Comparison of ENCODE assay signal across 8 cellular contexts in genomic region chr18:49487711-49488310, GRCh38. TPM values are rescaled to one million over a fixed set of nuclear protein-coding genes. Genes with fewer than 3 reads are reported as not detected.
DNase-seq lines count a peak whose midpoint lies in the region; ATAC-seq, FAIRE-seq and TF ChIP-seq lines count a peak whose summit lies in the region.

No MANE protein-coding gene starts in this region.

- intact Hi-C loops in HCT116 (cut with micrococcal nuclease): no loop called here

- peaks cover 60% of the 10 kb centered on the region for H3F3A ChIP-seq in SU-DHL-6 (ENCODE audit: insufficient read depth)

- H2AFZ ChIP-seq in HCT116 (ENCODE audit: low read depth, low read length, poor library complexity, severe bottlenecking): no peak overlapping the region
- no peak overlapping the region for H2AFZ ChIP-seq in SU-DHL-6 (ENCODE audit: low read depth, low read length, severe bottlenecking)

- RAD21 ChIA-PET in HCT116 (lab: Charles Lee; ENCODE audit: low non-redundant PET in 1 of 2, low total read pairs in 2 of 2, uncharacterized antibody in 2 of 2, unreplicated experiment in 2 of 2): no interaction called here

- POLR2A ChIA-PET in HCT116 (lab: Charles Lee): interaction anchor here (0.6 to 2.6 kb wide), 5 partner anchors 8 to 794 kb away, joined by 3 to 12 read pairs (median 4); partner anchors contain the start of genes DYM and MBD1

- H4K20me1 ChIP-seq in HCT116 (ENCODE audit: insufficient read depth) (peaks cover 16% of the 10 kb centered on the region; the same call in 1 of the 2 replicates), SU-DHL-6 (ENCODE audit: low read depth, low read length) (peaks cover 20% of the 10 kb centered on the region; the same call in 1 of the 2 replicates)

- BruUV-seq in HCT116 (replicated peaks; lab: Mats Ljungman, UMichigan): TSS peak; percentile 82

- TF ChIP-seq CTCF in HCT116 (IDR thresholded peaks at IDR 0.05 in 2 of 3, conservative IDR thresholded peaks at IDR 0.05 in 1 of 3; ENCODE audit: borderline replicate concordance in 1 of 3, insufficient read depth in 1 of 3, low read depth in 2 of 3, low read length in 2 of 3): no peak
- TF ChIP-seq CTCF in SU-DHL-6 (IDR thresholded peaks at IDR 0.05; ENCODE audit: insufficient read depth, low read length, poor library complexity, severe bottlenecking): no peak

- CTCF ChIA-PET in HCT116 (lab: Charles Lee): interaction anchor here (1.1 kb wide), 1 partner anchor 371 kb away, joined by 6 read pairs; no protein-coding TSS in a partner anchor

- no peak for TF ChIP-seq POLR2A in HCT116 (IDR thresholded peaks at IDR 0.05; ENCODE audit: borderline replicate concordance, extremely low read depth, insufficient read depth, insufficient read length)
- no peak for TF ChIP-seq POLR2A in H54 (IDR thresholded peaks at IDR 0.05; ENCODE audit: low read depth, low read length)

- H3K4me3 ChIP-seq in HCT116 (replicated peaks in 1 of 2; ENCODE audit: low read depth in 1 of 2, low read length in 2 of 2) (peak overlapping the region; percentile 78 to 95), SU-DHL-6 (ENCODE audit: insufficient read depth, low read length, poor library complexity, severe bottlenecking) (peak overlapping the region; percentile 35), esophagus (ENCODE audit: low read depth in 1 of 2, low read length in 2 of 2) (peak overlapping the region in 1 of 2 donors; percentile 61), small intestine (ENCODE audit: low read depth in 1 of 2, low read length in 2 of 2) (peak overlapping the region in 1 of 2 donors; percentile 90)

- FAIRE-seq in small intestine (lab: Jason Lieb, UNC): no peak
- no peak for FAIRE-seq in H54 (lab: Jason Lieb, UNC)

- WGBS in esophagus, 2 donors: 62 to 66% methylated on average over 8 of the region's 8 CpGs
- WGBS in small intestine, 3 donors: 58 to 70% (median 66%) methylated on average over 8 of the region's 8 CpGs

- peaks cover 10 to 49% of the 10 kb centered on the region in 2 experiments; a peak in 3 of 4 replicates for H3K4me1 ChIP-seq in HCT116 (ENCODE audit: control insufficient read depth in 1 of 2, insufficient read depth in 2 of 2, low read length in 2 of 2)
- peaks cover 0 to 3% of the 10 kb centered on the region in 2 donors for H3K4me1 ChIP-seq in esophagus (ENCODE audit: control insufficient read depth in 2 of 2, insufficient read depth in 2 of 2, low read length in 1 of 2)
- H3K4me1 ChIP-seq in small intestine (ENCODE audit: control insufficient read depth in 2 of 2, insufficient read depth in 1 of 2, low read depth in 1 of 2, low read length in 1 of 2): peaks cover 0 to 12% of the 10 kb centered on the region in 2 donors

- ATAC-seq in HCT116: peak; percentile 6

- H3K4me2 ChIP-seq in HCT116 (ENCODE audit: low read length) (peak overlapping the region; percentile 86), SU-DHL-6 (ENCODE audit: low read depth, low read length, poor library complexity, severe bottlenecking) (peak overlapping the region; percentile 83)

- H3K9me3 ChIP-seq in HCT116 (ENCODE audit: control insufficient read depth in 1 of 2, insufficient read depth in 1 of 2, low read depth in 1 of 2, low read length in 2 of 2) (no peaks in the 10 kb centered on the region), SU-DHL-6 (ENCODE audit: insufficient read depth, low read length) (no peaks in the 10 kb centered on the region), esophagus (ENCODE audit: control insufficient read depth in 2 of 2, insufficient read depth in 1 of 2, low read depth in 1 of 2, low read length in 1 of 2) (no peaks in the 10 kb centered on the region), small intestine (ENCODE audit: control insufficient read depth, low read depth) (no peaks in the 10 kb centered on the region)

- DNase-seq in HCT116 (ENCODE audit: low read depth, low spot score) (no peak), small intestine (no peak), dermis blood vessel endothelial cell (no peak), H54 (ENCODE audit: insufficient read length, low spot score) (no peak), NCI-H1092 treated with DMSO at 0.1 percent for 48 hours (lab: John Stamatoyannopoulos, UW) (no peak)
- DNase-seq in effector CD4-positive, alpha-beta T cell: no peak

- H3K36me3 ChIP-seq in HCT116 (ENCODE audit: control insufficient read depth in 1 of 2, insufficient read depth in 2 of 2, low read length in 2 of 2): peaks cover 39 to 45% of the 10 kb centered on the region in 2 experiments
- peaks cover 43% of the 10 kb centered on the region for H3K36me3 ChIP-seq in SU-DHL-6 (ENCODE audit: low read length)
- H3K36me3 ChIP-seq in esophagus (ENCODE audit: control insufficient read depth in 2 of 2, insufficient read depth in 2 of 2, low read length in 1 of 2): peaks cover 0 to 2% of the 10 kb centered on the region in 2 donors
- peaks cover 4 to 12% of the 10 kb centered on the region in 2 donors for H3K36me3 ChIP-seq in small intestine (ENCODE audit: control insufficient read depth in 2 of 2, insufficient read depth in 2 of 2, low read length in 2 of 2)

- H3K27me3 ChIP-seq in HCT116 (ENCODE audit: insufficient read depth, low read length) (no peaks in the 10 kb centered on the region), SU-DHL-6 (ENCODE audit: low read length) (no peaks in the 10 kb centered on the region), esophagus (ENCODE audit: control insufficient read depth in 1 of 2, insufficient read depth in 2 of 2, low read length in 2 of 2) (no peaks in the 10 kb centered on the region), small intestine (ENCODE audit: control insufficient read depth in 2 of 2, insufficient read depth in 2 of 2, low read length in 2 of 2) (no peaks in the 10 kb centered on the region)

- H3K9ac ChIP-seq in HCT116 (ENCODE audit: low read length) (peak overlapping the region; percentile 76), SU-DHL-6 (ENCODE audit: low read length) (peak overlapping the region; percentile 75)

- no peaks in the 10 kb centered on the region for H3K9me2 ChIP-seq in HCT116 (ENCODE audit: insufficient read depth)
- no peaks in the 10 kb centered on the region for H3K9me2 ChIP-seq in SU-DHL-6 (replicated peaks; ENCODE audit: insufficient read depth, low read length)

- H3K27ac ChIP-seq in HCT116 (ENCODE audit: low read depth, low read length) (peak overlapping the region; percentile 76), SU-DHL-6 (ENCODE audit: low read depth, low read length) (peak overlapping the region; percentile 90), esophagus (ENCODE audit: low read depth in 2 of 2, low read length in 1 of 2) (peak overlapping the region; percentile 98 to 99), small intestine (ENCODE audit: low read depth in 1 of 2, low read length in 1 of 2) (peak overlapping the region; percentile 98)

- TF ChIP-seq RAD21 in HCT116 (IDR thresholded peaks at IDR 0.05; ENCODE audit: low read depth): no peak

- H3K79me2 ChIP-seq in HCT116 (ENCODE audit: insufficient read depth, low read length) (peaks cover 66% of the 10 kb centered on the region), SU-DHL-6 (ENCODE audit: insufficient read depth, low read length) (peaks cover 59% of the 10 kb centered on the region)

TF ChIP-seq in HCT116, 20 proteins besides CTCF, POLR2A, EP300 and RAD21:
- TF ChIP-seq POLR2AphosphoS5 (IDR thresholded peaks at IDR 0.05; ENCODE audit: low read depth, low read length) (peak; percentile 14; the same call in 1 of the 2 replicates), ATF3 (IDR thresholded peaks at IDR 0.05) (no peak)

RNA-seq across cellular contexts. Expression of gene C18orf32, which starts 0.8 kb away (rescaled TPM):
- total RNA-seq in HCT116 (2021; ENCODE audit: unreplicated experiment) (35.0 TPM), dermis blood vessel endothelial cell (13.4 and 14.1 TPM in 2 replicates)
- 6.3 and 9.9 TPM in 2 replicates for polyA plus RNA-seq in HCT116 (2012)
- polyA plus RNA-seq in esophagus (10 to 100 TPM; 32.3 to 47.3 TPM), small intestine (10 to 100 TPM; 56.0 to 81.0 (median 65.7) TPM)

RNA-seq across cellular contexts. Expression of gene RPL17, which starts 4.5 kb away (rescaled TPM):
- total RNA-seq in HCT116 (2021; ENCODE audit: unreplicated experiment) (2,373 TPM), dermis blood vessel endothelial cell (1,688 and 2,120 TPM in 2 replicates)
- 3,743 and 4,174 TPM in 2 replicates for polyA plus RNA-seq in HCT116 (2012)
- polyA plus RNA-seq in esophagus (1,000 to 10,000 TPM; 2,060 to 2,431 TPM), small intestine (1,000 to 10,000 TPM; 1,273 to 3,286 (median 2,784) TPM)

RNA-seq across cellular contexts. Expression of gene DYM, which starts 27.4 kb away (rescaled TPM):
- total RNA-seq in HCT116 (2021; ENCODE audit: unreplicated experiment) (53.1 TPM), dermis blood vessel endothelial cell (32.2 and 36.4 TPM in 2 replicates)
- 26.0 and 31.0 TPM in 2 replicates for polyA plus RNA-seq in HCT116 (2012)
- polyA plus RNA-seq in esophagus (10 to 100 TPM; 17.2 to 17.4 TPM), small intestine (10 to 100 TPM; 12.5 to 17.2 (median 14.1) TPM)
